ENCODE assay signal across 17 cellular contexts in genomic region chr7:20299145-20299544, GRCh38. TPM values are rescaled to one million over a fixed set of nuclear protein-coding genes. Genes with fewer than 3 reads are reported as not detected.
DNase-seq lines count a peak whose midpoint lies in the region; ATAC-seq and TF ChIP-seq lines count a peak whose summit lies in the region.
"Had no signal": no experiment of that assay in that cellular context is flagged by ENCODE, and none has a peak within 500 bp of the region (broad histone marks: within the 10 kb centered on the region; RNA-seq: fewer than 3 reads in every experiment).

No MANE protein-coding gene starts in this region.

- WGBS in GM23248 (ENCODE audit: low coverage in 1 of 2, low lambda C conversion rate in 2 of 2, missing lambda C conversion rate in 2 of 2), 2 experiments: 93 to 100% methylated on average over 1 of the region's 1 CpG
- WGBS in SK-N-SH (ENCODE audit: low lambda C conversion rate): 88% methylated on average over 1 of the region's 1 CpG

- no peak for ATAC-seq in stimulated activated memory B cell treated with anti-CD40 and anti-IgM and Interleukin-4, amounts not matched to agents 10 μg/mL and 1 μg/mL and 100 μg/mL, for 72 hours
- ATAC-seq in left ventricle myocardium superior (no peak), HG02973 (IDR thresholded peaks at IDR 0.05; ENCODE audit: unreplicated experiment) (no peak)
- ATAC-seq in stimulated activated effector memory CD8-positive, alpha-beta T cell treated with anti-CD3 and anti-CD28 coated beads, Interleukin-12 subunit alpha, Interleukin-12 subunit beta, amount 100 ng/mL, for 72 hours: no peak
- ATAC-seq: GM23338 had no signal

- intact Hi-C loops in left ventricle myocardium superior (cut with micrococcal nuclease): no loop called here

- H3F3A ChIP-seq in GM23248 (ENCODE audit: insufficient read depth) (peaks cover 13% of the 10 kb centered on the region; the same call in 1 of the 2 replicates), SK-N-SH (replicated peaks; ENCODE audit: insufficient read depth) (peaks cover 17% of the 10 kb centered on the region)

- peaks cover 6% of the 10 kb centered on the region for H3K36me3 Mint-ChIP-seq in stimulated activated memory B cell treated with anti-CD40 and anti-IgM and Interleukin-4, amounts not matched to agents 10 μg/mL and 1 μg/mL and 100 μg/mL, for 72 hours
- no peaks in the 10 kb centered on the region for H3K36me3 Mint-ChIP-seq in stimulated activated effector memory CD8-positive, alpha-beta T cell treated with anti-CD3 and anti-CD28 coated beads, Interleukin-12 subunit alpha, Interleukin-12 subunit beta, amount 100 ng/mL, for 72 hours

- peaks cover 16% of the 10 kb centered on the region for H3K4me1 Mint-ChIP-seq in stimulated activated memory B cell treated with anti-CD40 and anti-IgM and Interleukin-4, amounts not matched to agents 10 μg/mL and 1 μg/mL and 100 μg/mL, for 72 hours
- peaks cover 6% of the 10 kb centered on the region for H3K4me1 Mint-ChIP-seq in stimulated activated effector memory CD8-positive, alpha-beta T cell treated with anti-CD3 and anti-CD28 coated beads, Interleukin-12 subunit alpha, Interleukin-12 subunit beta, amount 100 ng/mL, for 72 hours

- H3K36me3 ChIP-seq in GM23248 (ENCODE audit: low read depth) (no peaks in the 10 kb centered on the region), SK-N-SH (replicated peaks in 1 of 2; ENCODE audit: control insufficient read depth in 1 of 2, insufficient read depth in 2 of 2, low read length in 1 of 2) (peaks cover 0 to 6% of the 10 kb centered on the region in 2 experiments)

- H3K27me3 ChIP-seq in GM23248 (replicated peaks; ENCODE audit: insufficient read depth) (no peaks in the 10 kb centered on the region), SK-N-SH (ENCODE audit: insufficient read depth) (no peaks in the 10 kb centered on the region)

- POLR2A ChIA-PET in SK-N-SH (lab: Yijun Ruan, JAX): no interaction called here

- TF ChIP-seq CTCF in SK-N-SH (IDR thresholded peaks at IDR 0.05): no peak

- in situ Hi-C loops in GM23248 (cut with MboI): no loop called here

- H3K9me2 ChIP-seq in GM23248 (ENCODE audit: insufficient read depth) (no peaks in the 10 kb centered on the region), SK-N-SH (no peaks in the 10 kb centered on the region)

- no peaks in the 10 kb centered on the region for H3K27me3 Mint-ChIP-seq in stimulated activated memory B cell treated with anti-CD40 and anti-IgM and Interleukin-4, amounts not matched to agents 10 μg/mL and 1 μg/mL and 100 μg/mL, for 72 hours

- peaks cover 16% of the 10 kb centered on the region for H3K4me1 ChIP-seq in GM23248 (ENCODE audit: insufficient read depth)
- H3K4me1 ChIP-seq in SK-N-SH (ENCODE audit: control insufficient read depth in 1 of 2, insufficient read depth in 2 of 2, low read depth in 1 of 2, low read length in 1 of 2): no peaks in the 10 kb centered on the region; a peak in 2 of 4 replicates

- H3K27ac Mint-ChIP-seq in stimulated activated memory B cell treated with anti-CD40 and anti-IgM and Interleukin-4, amounts not matched to agents 10 μg/mL and 1 μg/mL and 100 μg/mL, for 72 hours: peak overlapping the region; percentile 65
- H3K27ac Mint-ChIP-seq in stimulated activated effector memory CD8-positive, alpha-beta T cell treated with anti-CD3 and anti-CD28 coated beads, Interleukin-12 subunit alpha, Interleukin-12 subunit beta, amount 100 ng/mL, for 72 hours: no peak overlapping the region
- H3K27ac Mint-ChIP-seq: GM23338 had no signal

- CTCF ChIA-PET in SK-N-SH (lab: Yijun Ruan, JAX): interaction anchor here (1.1 to 1.5 kb wide), 3 partner anchors 8 to 299 kb away, joined by 4 to 6 read pairs (median 5); no protein-coding TSS in a partner anchor

- H3K4me3 Mint-ChIP-seq in stimulated activated memory B cell treated with anti-CD40 and anti-IgM and Interleukin-4, amounts not matched to agents 10 μg/mL and 1 μg/mL and 100 μg/mL, for 72 hours: no peak overlapping the region
- no peak overlapping the region for H3K4me3 Mint-ChIP-seq in stimulated activated effector memory CD8-positive, alpha-beta T cell treated with anti-CD3 and anti-CD28 coated beads, Interleukin-12 subunit alpha, Interleukin-12 subunit beta, amount 100 ng/mL, for 72 hours
- H3K4me3 Mint-ChIP-seq: GM23338 had no signal

- no peak for TF ChIP-seq RAD21 in SK-N-SH (IDR thresholded peaks at IDR 0.05; ENCODE audit: low read length)

- H3K27ac ChIP-seq in GM23248 (no peak overlapping the region), SK-N-SH (ENCODE audit: low read depth in 2 of 2, low read length in 1 of 2) (peak overlapping the region in 1 of 2 experiments; percentile 33; a peak in 1 of 4 replicates)
- H3K27ac ChIP-seq: C4-2B, PC-9, RWPE1 had no signal

- no peaks in the 10 kb centered on the region for H3K9me3 ChIP-seq in GM23248 (ENCODE audit: low read depth)
- 0 out of 2 replicates have a peak, but pooled peaks cover 11% of the 10 kb centered on the region for H3K9me3 ChIP-seq in SK-N-SH

- no peak overlapping the region for H3K9ac ChIP-seq in GM23248
- H3K9ac ChIP-seq in SK-N-SH: no peak overlapping the region

- H3K79me2 ChIP-seq in GM23248 (ENCODE audit: insufficient read depth) (no peaks in the 10 kb centered on the region), SK-N-SH (ENCODE audit: insufficient read depth) (no peaks in the 10 kb centered on the region)

- TF ChIP-seq EP300 in SK-N-SH (IDR thresholded peaks at IDR 0.05; ENCODE audit: borderline replicate concordance in 1 of 2, low read depth in 1 of 2, low read length in 1 of 2): no peak

- peak overlapping the region; percentile 84; the same call in 1 of the 2 replicates for H2AFZ ChIP-seq in GM23248
- 0 out of 2 replicates have a peak overlapping the region, but pooled peaks have one; percentile 2 for H2AFZ ChIP-seq in SK-N-SH (ENCODE audit: low read depth)
- H2AFZ ChIP-seq: GM23338, PC-9 had no signal

- H3K9me3 Mint-ChIP-seq in stimulated activated memory B cell treated with anti-CD40 and anti-IgM and Interleukin-4, amounts not matched to agents 10 μg/mL and 1 μg/mL and 100 μg/mL, for 72 hours: peaks cover 11% of the 10 kb centered on the region
- peaks cover 4% of the 10 kb centered on the region for H3K9me3 Mint-ChIP-seq in stimulated activated effector memory CD8-positive, alpha-beta T cell treated with anti-CD3 and anti-CD28 coated beads, Interleukin-12 subunit alpha, Interleukin-12 subunit beta, amount 100 ng/mL, for 72 hours
- H3K9me3 Mint-ChIP-seq: GM23338 had no signal

- DNase-seq in GM23248 (no peak), SK-N-SH (no peak), fibroblast of gingiva (ENCODE audit: low read depth) (peak; percentile 27), left ventricle myocardium superior (no peak)
- no peak for DNase-seq in stimulated activated effector memory CD8-positive, alpha-beta T cell treated with anti-CD3 and anti-CD28 coated beads, Interleukin-12 subunit alpha, Interleukin-12 subunit beta, amount 100 ng/mL, for 72 hours (ENCODE audit: low spot score in 2 of 2)
- DNase-seq: HCEC 1CT, NCI-H187, NCI-H2227 treated with DMSO at 0.1 percent for 48 hours, NCI-H510A treated with DMSO at 0.1 percent for 48 hours, NCI-H82, PC-9, SIG-M5 had no signal

- H4K20me1 ChIP-seq in GM23248 (ENCODE audit: insufficient read depth) (no peaks in the 10 kb centered on the region), SK-N-SH (ENCODE audit: insufficient read depth) (no peaks in the 10 kb centered on the region)

- H3K4me2 ChIP-seq in GM23248 (ENCODE audit: unreplicated experiment): no peak overlapping the region
- H3K4me2 ChIP-seq in SK-N-SH: no peak overlapping the region
- H3K4me2 ChIP-seq: GM23338 had no signal

- H3K4me3 ChIP-seq in GM23248 (no peak overlapping the region), SK-N-SH (ENCODE audit: low read depth in 2 of 2, low read length in 1 of 2) (no peak overlapping the region)
- H3K4me3 ChIP-seq: GM23338, PC-9 had no signal

TF ChIP-seq in SK-N-SH, 30 proteins besides CTCF, POLR2A, EP300 and RAD21 (continues in another document):
- TF ChIP-seq GABPA (IDR thresholded peaks at IDR 0.05; ENCODE audit: low read depth) (no peak), RXRA (IDR thresholded peaks at IDR 0.05; ENCODE audit: borderline replicate concordance, low read depth) (no peak), ZBTB33 (IDR thresholded peaks at IDR 0.05; ENCODE audit: borderline replicate concordance, low read depth) (no peak), FOXJ3 (CRISPR knock-in tag; IDR thresholded peaks at IDR 0.05) (no peak), USF2 (IDR thresholded peaks at IDR 0.05; ENCODE audit: borderline replicate concordance, low read depth, low read length) (no peak)

RNA-seq across cellular contexts. Expression of gene ITGB8, which starts 31.6 kb away (rescaled TPM):
- 9.9 and 11.9 TPM in 2 replicates for total RNA-seq in GM23248 (2014; rRNA removed; shearing (Covaris generic))
- 3.3 and 3.4 TPM in 2 replicates for polyA plus RNA-seq in GM23248 (2016; fragmentation: Nextera tagmentation; extraction: Ambion mirVana)
- polyA plus RNA-seq in SK-N-SH (2012; rRNA removed): 0.62 and 0.99 TPM in 2 replicates
- polyA plus RNA-seq in SK-N-SH (2012; cell fraction: cytosol; rRNA removed): 0.81 and 0.82 TPM in 2 replicates
- 1.2 and 2.0 TPM in 2 replicates for polyA plus RNA-seq in SK-N-SH (2012; cell fraction: nucleus; rRNA removed)
- 4.8 TPM for total RNA-seq in left ventricle myocardium superior
